8 cellular contexts compared by ENCODE assay signal in genomic region chr1:24112381-24113169, GRCh38. TPM values are rescaled to one million over a fixed set of nuclear protein-coding genes. Genes with fewer than 3 reads are reported as not detected.
A peak's percentile ranks its signal among the peaks of the same experiment; 100 is the strongest.
DNase-seq lines count a peak whose midpoint lies in the region; ATAC-seq and TF ChIP-seq lines count a peak whose summit lies in the region.

No MANE protein-coding gene starts in this region.

- H3K27me3 ChIP-seq in colonic mucosa (no peaks in the 10 kb centered on the region), right lobe of liver (no peaks in the 10 kb centered on the region)

- TF ChIP-seq CTCF in WI38 (IDR thresholded peaks at IDR 0.05; ENCODE audit: low read depth, low read length) (peak; percentile 58), colonic mucosa (IDR thresholded peaks at IDR 0.05) (no peak), right lobe of liver (IDR thresholded peaks at IDR 0.05) (peak; percentile 18 to 41 (median 32))

- H3K36me3 ChIP-seq in colonic mucosa: no peaks in the 10 kb centered on the region
- no peaks in the 10 kb centered on the region for H3K36me3 ChIP-seq in right lobe of liver

- peak; percentile 22 to 42 for DNase-seq in NCI-H187 (lab: John Stamatoyannopoulos, UW)
- DNase-seq in NCI-H187 treated with DMSO at 0.1 percent for 48 hours (lab: John Stamatoyannopoulos, UW): no peak
- DNase-seq in NCI-H1092 (lab: John Stamatoyannopoulos, UW): peak; percentile 29
- peak; percentile 73 for DNase-seq in colonic mucosa
- DNase-seq in right lobe of liver: peak in 1 of 3 donors; percentile 63
- peak in 2 of 3 experiments; percentile 2 to 18 for DNase-seq in stimulated activated CD4-positive, alpha-beta T cell treated with anti-CD3 and anti-CD28 coated beads, TNF-alpha, amount 100 ng/mL, for 4 hours (ENCODE audit: low read depth in 3 of 3)

- H3K4me3 ChIP-seq in WI38 (ENCODE audit: low read depth, low read length): no peak overlapping the region
- H3K4me3 ChIP-seq in colonic mucosa: no peak overlapping the region
- no peak overlapping the region for H3K4me3 ChIP-seq in right lobe of liver

- no peak overlapping the region for H3K27ac ChIP-seq in colonic mucosa
- H3K27ac ChIP-seq in right lobe of liver: no peak overlapping the region

- no peak for TF ChIP-seq POLR2A in right lobe of liver (IDR thresholded peaks at IDR 0.05)

- intact Hi-C loops in colonic mucosa (cut with DNase I) (loop anchor here (5.0 kb wide), 1 partner anchor 40 kb away; no protein-coding TSS in a partner anchor), right lobe of liver (cut with DNase I) (no loop called here)

- no peak overlapping the region for H3K9ac ChIP-seq in colonic mucosa (ENCODE audit: low read depth in 2 of 2, low read length in 2 of 2)

- H3K4me1 ChIP-seq in colonic mucosa (peaks cover 7% of the 10 kb centered on the region), right lobe of liver (no peaks in the 10 kb centered on the region)

- 39% methylated on average over 8 of the region's 26 CpGs for WGBS in right lobe of liver (ENCODE audit: insufficient coverage, low coverage, low lambda C conversion rate, missing lambda C conversion rate)

- no peaks in the 10 kb centered on the region for H3K9me3 ChIP-seq in colonic mucosa
- no peaks in the 10 kb centered on the region for H3K9me3 ChIP-seq in right lobe of liver

- peak; percentile 71 to 94 (median 86) for ATAC-seq in right lobe of liver
- ATAC-seq in HG03159 (IDR thresholded peaks at IDR 0.05; ENCODE audit: unreplicated experiment): no peak

RNA-seq across cellular contexts. Expression of gene MYOM3, which starts 0.6 kb away (rescaled TPM):
- total RNA-seq in colonic mucosa: 1 to 10 TPM; 1.8 to 3.3 TPM
- total RNA-seq in right lobe of liver: under 1 TPM; 0.04 to 0.37 (median 0.13) TPM

RNA-seq across cellular contexts. Expression of gene IL22RA1, which starts 30.4 kb away (rescaled TPM):
- total RNA-seq in colonic mucosa (10 to 100 TPM; 15.5 to 17.3 TPM), right lobe of liver (1 to 10 TPM; 1.8 to 4.5 (median 2.8) TPM)
